In the genomic region with DNA sequence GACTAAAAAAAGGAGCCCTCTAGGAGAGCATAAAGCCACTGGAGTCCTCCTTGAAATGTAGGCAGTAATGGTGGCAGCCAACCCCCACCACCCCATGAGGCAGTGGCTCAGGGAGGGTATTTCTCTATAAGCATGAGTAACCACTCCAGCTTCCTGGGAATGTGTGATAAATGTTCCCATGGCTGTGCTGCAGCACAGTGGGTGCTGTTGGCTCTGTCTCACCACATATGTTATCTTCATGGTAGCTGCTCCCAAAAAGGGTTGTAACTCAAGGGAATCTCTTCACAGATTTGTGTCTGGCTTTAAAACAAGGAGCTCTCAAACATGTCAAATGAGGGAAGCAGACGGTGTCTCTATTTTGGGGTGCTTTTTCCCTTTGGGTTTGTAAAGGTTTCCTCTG, we compare ENCODE assay signal across 15 cellular contexts. TPM values are rescaled to one million over a fixed set of nuclear protein-coding genes. Genes with fewer than 3 reads are reported as not detected.
A peak's percentile ranks its signal among the peaks of the same experiment; 100 is the strongest.
DNase-seq lines count a peak whose midpoint lies in the region; ATAC-seq and TF ChIP-seq lines count a peak whose summit lies in the region.
"Had no signal": no experiment of that assay in that cellular context is flagged by ENCODE, and none has a peak within 500 bp of the region (broad histone marks: within the 10 kb centered on the region; RNA-seq: fewer than 3 reads in every experiment).

No MANE protein-coding gene starts in this region.

- TF ChIP-seq EP300 in esophagus muscularis mucosa (IDR thresholded peaks at IDR 0.05) (no peak), sigmoid colon (IDR thresholded peaks at IDR 0.05) (no peak)

- intact Hi-C loops in esophagus muscularis mucosa (cut with DNase I) (no loop called here), sigmoid colon (cut with DNase I) (no loop called here)

- no peaks in the 10 kb centered on the region for H3K36me3 Mint-ChIP-seq in HFFc6 (ENCODE audit: low read depth)
- no peaks in the 10 kb centered on the region for H3K36me3 Mint-ChIP-seq in activated CD8-positive, alpha-beta T cell treated with anti-CD3 and anti-CD28 coated beads, Interleukin-2, amount 10 ng/mL, durations not matched to agents 7 days and 5 days (ENCODE audit: low read depth)

- POLR2A ChIA-PET in activated CD8-positive, alpha-beta T cell treated with anti-CD3 and anti-CD28 coated beads, Interleukin-2, amount 10 ng/mL, durations not matched to agents 7 days and 5 days (lab: Charles Lee): no interaction called here

- H3K27ac ChIP-seq in esophagus muscularis mucosa (replicated peaks in 1 of 4) (no peak overlapping the region), sigmoid colon (no peak overlapping the region)
- H3K27ac ChIP-seq: A549, cardiac muscle cell had no signal

- H3K27me3 ChIP-seq in esophagus muscularis mucosa (peaks cover 0 to 6% (median 0%) of the 10 kb centered on the region in 4 donors), sigmoid colon (peaks cover 0 to 7% (median 0%) of the 10 kb centered on the region in 3 donors)

- no peaks in the 10 kb centered on the region for H3K4me1 ChIP-seq in esophagus muscularis mucosa
- no peaks in the 10 kb centered on the region for H3K4me1 ChIP-seq in sigmoid colon
- H3K4me1 ChIP-seq: A549 had no signal

- CTCF ChIA-PET in activated CD8-positive, alpha-beta T cell treated with anti-CD3 and anti-CD28 coated beads, Interleukin-2, amount 10 ng/mL, durations not matched to agents 7 days and 5 days (lab: Charles Lee): no interaction called here

- H3K36me3 ChIP-seq in esophagus muscularis mucosa (no peaks in the 10 kb centered on the region), sigmoid colon (no peaks in the 10 kb centered on the region)
- H3K36me3 ChIP-seq: cardiac muscle cell had no signal

- H3K9me3 ChIP-seq in esophagus muscularis mucosa (no peaks in the 10 kb centered on the region), sigmoid colon (no peaks in the 10 kb centered on the region)
- H3K9me3 ChIP-seq: A549 had no signal

- H3K4me3 ChIP-seq in cardiac fibroblast (replicated peaks in 1 of 2; ENCODE audit: low read depth in 2 of 2, low read length in 2 of 2) (no peak overlapping the region), esophagus muscularis mucosa (no peak overlapping the region), sigmoid colon (no peak overlapping the region)
- H3K4me3 ChIP-seq: A549, cardiac muscle cell had no signal

- TF ChIP-seq CTCF in HFFc6 (IDR thresholded peaks at IDR 0.05): no peak
- TF ChIP-seq CTCF in cardiac fibroblast (IDR thresholded peaks at IDR 0.05; ENCODE audit: low read depth, low read length): no peak
- no peak for TF ChIP-seq CTCF in esophagus muscularis mucosa (IDR thresholded peaks at IDR 0.05)
- no peak for TF ChIP-seq CTCF in sigmoid colon (IDR thresholded peaks at IDR 0.05)

- no peak for ATAC-seq in activated CD8-positive, alpha-beta T cell treated with anti-CD3 and anti-CD28 coated beads, Interleukin-2, amount 10 ng/mL, durations not matched to agents 7 days and 5 days
- ATAC-seq: A549; effector memory CD8-positive, alpha-beta T cell had no signal

- peaks cover 10% of the 10 kb centered on the region for H3K4me1 Mint-ChIP-seq in HFFc6 (ENCODE audit: low read depth)
- no peaks in the 10 kb centered on the region for H3K4me1 Mint-ChIP-seq in activated CD8-positive, alpha-beta T cell treated with anti-CD3 and anti-CD28 coated beads, Interleukin-2, amount 10 ng/mL, durations not matched to agents 7 days and 5 days (ENCODE audit: low read depth)

- DNase-seq in A172 (ENCODE audit: low spot score) (peak; percentile 62), HFFc6 (peak; percentile 32), cardiac fibroblast (ENCODE audit: low read depth in 2 of 2) (peak; percentile 17 to 18), kidney glomerular epithelial cell (lab: John Stamatoyannopoulos, UW) (peak; percentile 77), esophagus muscularis mucosa (ENCODE audit: extremely low spot score) (no peak), NCI-H2196 (lab: John Stamatoyannopoulos, UW; ENCODE audit: unreplicated experiment) (no peak), sigmoid colon (no peak)
- no peak for DNase-seq in activated CD8-positive, alpha-beta T cell treated with anti-CD3 and anti-CD28 coated beads, Interleukin-2, amount 10 ng/mL, durations not matched to agents 7 days and 5 days
- DNase-seq: activated naive CD4-positive, alpha-beta T cell treated with anti-CD3 and anti-CD28 coated beads for 36 hours; effector memory CD8-positive, alpha-beta T cell; NCI-H2081 treated with DMSO at 0.1 percent for 48 hours; T-helper 2 cell had no signal

- TF ChIP-seq POLR2A in esophagus muscularis mucosa (IDR thresholded peaks at IDR 0.05; ENCODE audit: low read depth): no peak
- TF ChIP-seq POLR2A in sigmoid colon (IDR thresholded peaks at IDR 0.05): no peak

- peak overlapping the region; percentile 44; the same call in 1 of the 2 replicates for H3K27ac Mint-ChIP-seq in HFFc6
- H3K27ac Mint-ChIP-seq in activated CD8-positive, alpha-beta T cell treated with anti-CD3 and anti-CD28 coated beads, Interleukin-2, amount 10 ng/mL, durations not matched to agents 7 days and 5 days: no peak overlapping the region
- H3K27ac Mint-ChIP-seq: activated naive CD4-positive, alpha-beta T cell treated with anti-CD3 and anti-CD28 coated beads for 36 hours; effector memory CD8-positive, alpha-beta T cell had no signal

- peak overlapping the region; percentile 9; the same call in 1 of the 2 replicates for H3K4me3 Mint-ChIP-seq in HFFc6
- no peak overlapping the region for H3K4me3 Mint-ChIP-seq in activated CD8-positive, alpha-beta T cell treated with anti-CD3 and anti-CD28 coated beads, Interleukin-2, amount 10 ng/mL, durations not matched to agents 7 days and 5 days
- H3K4me3 Mint-ChIP-seq: activated naive CD4-positive, alpha-beta T cell treated with anti-CD3 and anti-CD28 coated beads for 36 hours; effector memory CD8-positive, alpha-beta T cell had no signal

- no peaks in the 10 kb centered on the region for H3K9me3 Mint-ChIP-seq in HFFc6
- no peaks in the 10 kb centered on the region for H3K9me3 Mint-ChIP-seq in activated CD8-positive, alpha-beta T cell treated with anti-CD3 and anti-CD28 coated beads, Interleukin-2, amount 10 ng/mL, durations not matched to agents 7 days and 5 days (ENCODE audit: insufficient read depth)
- H3K9me3 Mint-ChIP-seq: activated naive CD4-positive, alpha-beta T cell treated with anti-CD3 and anti-CD28 coated beads for 36 hours had no signal

- no peaks in the 10 kb centered on the region; the same call in none of the 2 replicates for H3K27me3 Mint-ChIP-seq in HFFc6 (ENCODE audit: insufficient read depth)
- peaks cover 2% of the 10 kb centered on the region for H3K27me3 Mint-ChIP-seq in activated CD8-positive, alpha-beta T cell treated with anti-CD3 and anti-CD28 coated beads, Interleukin-2, amount 10 ng/mL, durations not matched to agents 7 days and 5 days (ENCODE audit: low read depth)

- WGBS in esophagus muscularis mucosa: 56% methylated on average over 1 of the region's 1 CpG
- WGBS in sigmoid colon, 2 donors: 82 to 93% methylated on average over 1 of the region's 1 CpG

RNA-seq across cellular contexts. Expression of a gene that starts 7.5 kb away (rescaled TPM):
- total RNA-seq in A172 (2014; rRNA removed; shearing (Covaris generic)): 0.55 and 1.6 TPM in 2 replicates
- 1 to 10 TPM; 2.5 to 4.7 (median 3.9) TPM for total RNA-seq in HFFc6 (2021; fragmentation: NEBNext Ultra II Directional; extraction: Animal tissue kit (Norgen Biotek cat#: 25700))
- under 1 TPM; 0.47 to 0.61 TPM for total RNA-seq in activated CD8-positive, alpha-beta T cell treated with anti-CD3 and anti-CD28 coated beads, Interleukin-2, amount 10 ng/mL, durations not matched to agents 7 days and 5 days
- 1 to 10 TPM in 3 of 4 donors, under 1 TPM in 1; 0.83 to 4.2 (median 3.1) TPM for total RNA-seq in esophagus muscularis mucosa
- total RNA-seq in sigmoid colon: 1 to 10 TPM; 1.8 to 7.5 (median 3.2) TPM
- 1 to 10 TPM in 2 of 3 donors, under 1 TPM in 1; 0.60 to 7.4 (median 3.7) TPM for polyA plus RNA-seq in sigmoid colon
- total RNA-seq: HT-29 had no signal
- polyA plus RNA-seq: A549 had no signal

Comparison
In these comparisons a context has a peak if more than half of its experiments do, and no peak if none do; other contexts are left out.
1. DNase-seq: peak in A172 (single experiment), HFFc6 (single experiment), cardiac fibroblast (2 of 2) and kidney glomerular epithelial cell (single experiment); none in activated CD8-positive, alpha-beta T cell treated with anti-CD3 and anti-CD28 coated beads, Interleukin-2, amount 10 ng/mL, durations not matched to agents 7 days and 5 days (single experiment), esophagus muscularis mucosa (single experiment), NCI-H2196 (single experiment) and sigmoid colon (single experiment).